ENCODE assay signal across 8 cellular contexts in genomic region chr12:55996715-55997534, GRCh38. TPM values are rescaled to one million over a fixed set of nuclear protein-coding genes. Genes with fewer than 3 reads are reported as not detected.
A peak's percentile ranks its signal among the peaks of the same experiment; 100 is the strongest.
DNase-seq lines count a peak whose midpoint lies in the region; ATAC-seq and TF ChIP-seq lines count a peak whose summit lies in the region.

SUOX (plus strand) TSS chr12:55997276; CDS start chr12:56002222, 4,946 bp downstream.

- DNase-seq in DMS114 treated with DMSO at 0.1 percent for 48 hours (lab: John Stamatoyannopoulos, UW; ENCODE audit: unreplicated experiment) (peak; percentile 98), NCI-H510A (lab: John Stamatoyannopoulos, UW) (peak; percentile 95), foreskin keratinocyte (peak; percentile 71 to 84), vagina (ENCODE audit: extremely low spot score in 2 of 2) (peak in 1 of 2 donors; percentile 99)
- peak; percentile 50 for DNase-seq in activated T-helper 1 cell treated with anti-CD3 and anti-CD28 coated beads, Interleukin-12 subunit alpha, Interleukin-12 subunit beta, Interleukin-2, Interleukin-4 antibody, amounts not matched to agents 30 ng/mL and 10 ng/mL and 1 ng/mL, durations not matched to agents 14 hours and 24 hours and 36 hours (ENCODE audit: low spot score)
- DNase-seq in naive thymus-derived CD8-positive, alpha-beta T cell = peak in 1 of 10 donors; percentile 25

- H3K9me3 Mint-ChIP-seq in activated T-helper 1 cell treated with anti-CD3 and anti-CD28 coated beads, Interleukin-12 subunit alpha, Interleukin-12 subunit beta, Interleukin-2, Interleukin-4 antibody, amounts not matched to agents 30 ng/mL and 10 ng/mL and 1 ng/mL, durations not matched to agents 14 hours and 24 hours and 36 hours = no peaks in the 10 kb centered on the region
- H3K9me3 Mint-ChIP-seq in naive thymus-derived CD8-positive, alpha-beta T cell = no peaks in the 10 kb centered on the region

- no peaks in the 10 kb centered on the region for H3K27me3 Mint-ChIP-seq in activated T-helper 1 cell treated with anti-CD3 and anti-CD28 coated beads, Interleukin-12 subunit alpha, Interleukin-12 subunit beta, Interleukin-2, Interleukin-4 antibody, amounts not matched to agents 30 ng/mL and 10 ng/mL and 1 ng/mL, durations not matched to agents 14 hours and 24 hours and 36 hours (ENCODE audit: insufficient read depth)
- H3K27me3 Mint-ChIP-seq in naive thymus-derived CD8-positive, alpha-beta T cell = peaks cover 0 to 14% (median 0%) of the 10 kb centered on the region in 5 donors

- TF ChIP-seq CTCF in foreskin keratinocyte (conservative IDR thresholded peaks at IDR 0.05) = no peak
- TF ChIP-seq CTCF in vagina (IDR thresholded peaks at IDR 0.05) = no peak

- H3K4me1 Mint-ChIP-seq in activated T-helper 1 cell treated with anti-CD3 and anti-CD28 coated beads, Interleukin-12 subunit alpha, Interleukin-12 subunit beta, Interleukin-2, Interleukin-4 antibody, amounts not matched to agents 30 ng/mL and 10 ng/mL and 1 ng/mL, durations not matched to agents 14 hours and 24 hours and 36 hours (ENCODE audit: low read depth) = peaks cover 30% of the 10 kb centered on the region
- H3K4me1 Mint-ChIP-seq in naive thymus-derived CD8-positive, alpha-beta T cell = peaks cover 13 to 26% (median 22%) of the 10 kb centered on the region in 4 donors

- H3K27ac ChIP-seq in foreskin keratinocyte (no peak within 1 kb of the TSS), vagina (peak within 1 kb of the TSS; percentile 76)

- no peaks in the 10 kb centered on the region for H3K27me3 ChIP-seq in foreskin keratinocyte
- no peaks in the 10 kb centered on the region for H3K27me3 ChIP-seq in vagina

- H3K4me3 ChIP-seq in vagina = peak within 1 kb of the TSS; percentile 65 to 68

- peaks cover 12% of the 10 kb centered on the region for H3K36me3 Mint-ChIP-seq in activated T-helper 1 cell treated with anti-CD3 and anti-CD28 coated beads, Interleukin-12 subunit alpha, Interleukin-12 subunit beta, Interleukin-2, Interleukin-4 antibody, amounts not matched to agents 30 ng/mL and 10 ng/mL and 1 ng/mL, durations not matched to agents 14 hours and 24 hours and 36 hours (ENCODE audit: low read depth)
- H3K36me3 Mint-ChIP-seq in naive thymus-derived CD8-positive, alpha-beta T cell = peaks cover 0 to 25% (median 10%) of the 10 kb centered on the region in 3 donors

- POLR2A ChIA-PET in naive thymus-derived CD8-positive, alpha-beta T cell (lab: Charles Lee) = interaction anchor here (0.8 to 2.4 kb wide), 11 partner anchors 22 to 121 kb away, joined by 3 to 12 read pairs (median 7); partner anchors contain the start of genes PA2G4, RAB5B, RPS26 and ZC3H10

- TF ChIP-seq POLR2A in vagina (IDR thresholded peaks at IDR 0.05) = no peak

- peak within 1 kb of the TSS; percentile 88 for H3K4me3 Mint-ChIP-seq in activated T-helper 1 cell treated with anti-CD3 and anti-CD28 coated beads, Interleukin-12 subunit alpha, Interleukin-12 subunit beta, Interleukin-2, Interleukin-4 antibody, amounts not matched to agents 30 ng/mL and 10 ng/mL and 1 ng/mL, durations not matched to agents 14 hours and 24 hours and 36 hours
- peak within 1 kb of the TSS; percentile 43 to 79 (median 67) for H3K4me3 Mint-ChIP-seq in naive thymus-derived CD8-positive, alpha-beta T cell

- H3K36me3 ChIP-seq in vagina = peaks cover 0 to 29% of the 10 kb centered on the region in 2 donors

- peak within 1 kb of the TSS; percentile 64 for H3K27ac Mint-ChIP-seq in activated T-helper 1 cell treated with anti-CD3 and anti-CD28 coated beads, Interleukin-12 subunit alpha, Interleukin-12 subunit beta, Interleukin-2, Interleukin-4 antibody, amounts not matched to agents 30 ng/mL and 10 ng/mL and 1 ng/mL, durations not matched to agents 14 hours and 24 hours and 36 hours
- H3K27ac Mint-ChIP-seq in naive thymus-derived CD8-positive, alpha-beta T cell = peak within 1 kb of the TSS in 9 of 10 donors; percentile 24 to 78 (median 53)

- intact Hi-C loops in activated T-helper 1 cell treated with anti-CD3 and anti-CD28 coated beads, Interleukin-12 subunit alpha, Interleukin-12 subunit beta, Interleukin-2, Interleukin-4 antibody, amounts not matched to agents 30 ng/mL and 10 ng/mL and 1 ng/mL, durations not matched to agents 14 hours and 24 hours and 36 hours (cut with micrococcal nuclease) = loop anchor here (1.0 kb wide), 8 partner anchors 10 to 121 kb away; partner anchors contain the start of genes IKZF4, PA2G4, RPS26 and ZC3H10
- intact Hi-C loops in vagina (cut with DNase I) = loop anchor here (2.0 kb wide), 1 partner anchor 44 kb away; the partner anchor contains the start of gene RPS26

- ATAC-seq in GM19395 (IDR thresholded peaks at IDR 0.05; ENCODE audit: unreplicated experiment) = peak; percentile 100
- ATAC-seq in HG03442 (IDR thresholded peaks at IDR 0.05; ENCODE audit: unreplicated experiment) = peak; percentile 99
- peak; percentile 92 for ATAC-seq in foreskin keratinocyte
- ATAC-seq in naive thymus-derived CD8-positive, alpha-beta T cell = peak; percentile 30 to 40

- H3K9me3 ChIP-seq in vagina = no peaks in the 10 kb centered on the region

- H3K4me1 ChIP-seq in foreskin keratinocyte (peaks cover 3% of the 10 kb centered on the region), vagina (peaks cover 16% of the 10 kb centered on the region)

RNA-seq across cellular contexts. Expression of gene SUOX, which starts in this region (rescaled TPM):
- total RNA-seq in activated T-helper 1 cell treated with anti-CD3 and anti-CD28 coated beads, Interleukin-12 subunit alpha, Interleukin-12 subunit beta, Interleukin-2, Interleukin-4 antibody, amounts not matched to agents 30 ng/mL and 10 ng/mL and 1 ng/mL, durations not matched to agents 14 hours and 24 hours and 36 hours = 12.0 and 12.9 TPM in 2 replicates
- total RNA-seq in foreskin keratinocyte (8.7 TPM in 2 replicates), vagina (15.5 TPM)
- polyA plus RNA-seq in foreskin keratinocyte = 6.2 and 6.7 TPM in 2 replicates
- total RNA-seq in naive thymus-derived CD8-positive, alpha-beta T cell = 1 to 10 TPM; 5.6 to 6.3 TPM
- polyA plus RNA-seq in naive thymus-derived CD8-positive, alpha-beta T cell = under 1 TPM in 2 of 3 donors, not detected in 1; 0.10 to 0.58 TPM

Comparison
In these comparisons a context has a peak if more than half of its experiments do, and no peak if none do; other contexts are left out.
1. ATAC-seq: peak in every context shown above with its lines; median percentile 100 in GM19395; 99 in HG03442; 92 in foreskin keratinocyte; 35 in naive thymus-derived CD8-positive, alpha-beta T cell.